In the genomic region with DNA sequence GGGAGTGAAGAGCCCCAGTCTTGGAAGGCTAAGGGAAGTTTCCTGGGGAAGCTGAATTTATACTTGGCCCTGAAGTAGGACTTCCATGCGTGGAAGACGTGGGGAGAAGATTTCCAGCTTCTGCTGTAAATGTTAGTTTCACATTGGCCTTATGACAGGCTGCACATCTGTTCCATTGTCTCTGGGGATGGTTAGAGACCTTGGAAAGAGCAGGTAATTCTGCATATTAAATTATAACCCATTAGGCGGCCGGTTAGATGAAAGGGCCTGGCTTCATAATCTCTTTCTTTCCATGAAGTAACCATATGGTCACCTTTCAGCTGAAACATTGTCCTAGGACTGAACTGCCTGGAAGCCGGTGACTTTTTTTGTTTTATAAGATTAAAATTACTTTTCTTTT, we compare ENCODE assay signal across 13 cellular contexts.
"Had no signal": no experiment of that assay in that cellular context is flagged by ENCODE, and none has a peak within 500 bp of the region (broad histone marks: within the 10 kb centered on the region; RNA-seq: fewer than 3 reads in every experiment).

No MANE protein-coding gene starts in this region.

- ATAC-seq: esophagus mucosa; left lobe of liver; mucosa of descending colon; naive thymus-derived CD8-positive, alpha-beta T cell; stimulated activated naive CD8-positive, alpha-beta T cell treated with anti-CD3 and anti-CD28 coated beads, Interleukin-15, Interleukin-2, amounts not matched to agents 100 U/mL and 50 U/mL, for 24 hours had no signal

- DNase-seq: activated CD4-positive, alpha-beta T cell treated with anti-CD3 and anti-CD28 coated beads, Interleukin-2, amount 10 ng/mL, durations not matched to agents 7 days and 5 days; activated CD8-positive, alpha-beta memory T cell treated with anti-CD3 and anti-CD28 coated beads for 24 hours; activated naive CD4-positive, alpha-beta T cell; activated naive CD8-positive, alpha-beta T cell treated with anti-CD3 and anti-CD28 coated beads, Interleukin-2, amount 10 ng/mL, durations not matched to agents 7 days and 5 days; brain microvascular endothelial cell; islet precursor cell; mucosa of descending colon; naive thymus-derived CD8-positive, alpha-beta T cell; posterior cingulate gyrus; stimulated activated CD4-positive, alpha-beta T cell treated with anti-CD3 and anti-CD28 coated beads, Interleukin-4, amount 100 ng/mL, for 24 hours; stimulated activated naive CD8-positive, alpha-beta T cell treated with anti-CD3 and anti-CD28 coated beads, Interleukin-15, Interleukin-2, amounts not matched to agents 100 U/mL and 50 U/mL, for 24 hours had no signal
